In genomic region chr5:10310841-10311570, GRCh38 we compare ENCODE assay signal across 8 cellular contexts. TPM values are rescaled to one million over a fixed set of nuclear protein-coding genes. Genes with fewer than 3 reads are reported as not detected.
DNase-seq lines count a peak whose midpoint lies in the region; ATAC-seq and TF ChIP-seq lines count a peak whose summit lies in the region.
"Not testable (repeated sequence)": the region's sequence is repeated elsewhere in the genome, so short reads cannot be mapped to it uniquely, and the experiment has no call there.

No MANE protein-coding gene starts in this region.

- H3K27ac ChIP-seq in PC-9 (peak overlapping the region; percentile 86), hepatocyte (peak overlapping the region; percentile 30)

- not testable (repeated sequence) for H3K36me3 Mint-ChIP-seq in HFFc6 (ENCODE audit: low read depth)

- TF ChIP-seq CTCF in GM13977 (IDR thresholded peaks at IDR 0.05; ENCODE audit: extremely low read depth, insufficient read depth, missing control alignments); HFFc6 (IDR thresholded peaks at IDR 0.05); PC-9 (conservative IDR thresholded peaks at IDR 0.05); hepatocyte (IDR thresholded peaks at IDR 0.05; ENCODE audit: poor library complexity): not testable (repeated sequence)

- POLR2A ChIA-PET in PC-9 (lab: Charles Lee; ENCODE audit: unreplicated experiment), result interaction anchor here (1.3 kb wide), 1 partner anchor 42 kb away, joined by 7 read pairs; the partner anchor contains the start of gene MARCHF6

- intact Hi-C loops in PC-9 (cut with micrococcal nuclease; ENCODE audit: unreplicated experiment), result loop anchor here (1.0 to 2.0 kb wide), 3 partner anchors 22 to 61 kb away; partner anchors contain the start of genes CCT5 and MARCHF6

- H3K27me3 ChIP-seq in PC-9 (ENCODE audit: insufficient read depth, low read depth); adipocyte (replicated peaks; ENCODE audit: control insufficient read depth, insufficient read depth, low read length); hepatocyte: not testable (repeated sequence)

- peaks cover 33% of the 10 kb centered on the region for H3F3A ChIP-seq in PC-9 (ENCODE audit: insufficient read depth, low read depth)

- H3K79me2 ChIP-seq in PC-9 (ENCODE audit: low read depth), result peaks cover 12% of the 10 kb centered on the region
- H3K79me2 ChIP-seq in hepatocyte, result not testable (repeated sequence)

- H3K4me1 ChIP-seq in PC-9 (replicated peaks; ENCODE audit: insufficient read depth) (peaks cover 28% of the 10 kb centered on the region), adipocyte (ENCODE audit: control insufficient read depth, insufficient read depth, low read length) (peaks cover 24% of the 10 kb centered on the region), hepatocyte (ENCODE audit: insufficient read depth) (peaks cover 11% of the 10 kb centered on the region)

- peak; percentile 65 for DNase-seq in GM13977 (ENCODE audit: low spot score)
- DNase-seq in HFFc6, result peak; percentile 31
- not testable (repeated sequence) for DNase-seq in PC-9; hepatocyte (ENCODE audit: low spot score); stimulated activated naive CD8-positive, alpha-beta T cell treated with anti-CD3 and anti-CD28 coated beads, Interleukin-15, Interleukin-2, amounts not matched to agents 100 U/mL and 50 U/mL, for 24 hours
- DNase-seq in adipocyte (ENCODE audit: low read depth), result peak; percentile 41

- H3K27me3 Mint-ChIP-seq in HFFc6 (ENCODE audit: insufficient read depth), result not testable (repeated sequence)

- H3K4me2 ChIP-seq in PC-9 (peak overlapping the region; percentile 62), hepatocyte (peak overlapping the region; percentile 1)

- H3K9me3 Mint-ChIP-seq in HFFc6, result not testable (repeated sequence)

- BruUV-seq in PC-9 (replicated peaks; lab: Mats Ljungman, UMichigan), result not testable (repeated sequence)

- H3K27ac Mint-ChIP-seq in HFFc6, result peak overlapping the region; percentile 86

- ATAC-seq in GM19455 (IDR thresholded peaks at IDR 0.05; ENCODE audit: unreplicated experiment), result peak; percentile 60
- peak; percentile 66 for ATAC-seq in HG03342 (IDR thresholded peaks at IDR 0.05; ENCODE audit: unreplicated experiment)
- peak; percentile 60 for ATAC-seq in stimulated activated naive CD8-positive, alpha-beta T cell treated with anti-CD3 and anti-CD28 coated beads, Interleukin-15, Interleukin-2, amounts not matched to agents 100 U/mL and 50 U/mL, for 24 hours

- 84% methylated on average over 8 of the region's 8 CpGs for WGBS in hepatocyte (ENCODE audit: low lambda C conversion rate, missing lambda C conversion rate)

- H3K4me3 Mint-ChIP-seq in HFFc6, result peak overlapping the region; percentile 48

- not testable (repeated sequence) for H3K36me3 ChIP-seq in PC-9 (ENCODE audit: low read depth); adipocyte (ENCODE audit: control insufficient read depth, insufficient read depth, low read length, severe bottlenecking); hepatocyte (replicated peaks; ENCODE audit: insufficient read depth, low read depth)

- not testable (repeated sequence) for H3K9me2 ChIP-seq in PC-9 (ENCODE audit: insufficient read depth); hepatocyte (replicated peaks; ENCODE audit: insufficient read depth)

- CTCF ChIA-PET in PC-9 (lab: Charles Lee), result not testable (repeated sequence)

- H4K20me1 ChIP-seq in PC-9 (ENCODE audit: insufficient read depth); hepatocyte (ENCODE audit: insufficient read depth, poor library complexity, severe bottlenecking): not testable (repeated sequence)

- peak overlapping the region; percentile 21 for H2AFZ ChIP-seq in PC-9
- not testable (repeated sequence) for H2AFZ ChIP-seq in hepatocyte

- not testable (repeated sequence) for H3K4me3 ChIP-seq in PC-9; adipocyte (ENCODE audit: low read length); hepatocyte

- in situ Hi-C loops in GM13977 (cut with MboI; ENCODE audit: low pct_unique_long_range_greater_than_20kb, low sequenced_read_pairs, unreplicated experiment), result not testable (repeated sequence)

- not testable (repeated sequence) for H3K9me3 ChIP-seq in PC-9 (ENCODE audit: insufficient read depth, low read depth); adipocyte (ENCODE audit: control insufficient read depth, low read length); hepatocyte (ENCODE audit: low read depth)

- H3K4me1 Mint-ChIP-seq in HFFc6 (ENCODE audit: low read depth), result peaks cover 49% of the 10 kb centered on the region

- not testable (repeated sequence) for H3K9ac ChIP-seq in adipocyte (ENCODE audit: low read length)

RNA-seq across cellular contexts. Expression of gene CMBL, which starts 3.3 kb away (rescaled TPM):
- total RNA-seq in HFFc6 (2021; fragmentation: NEBNext Ultra II Directional; extraction: Animal tissue kit (Norgen Biotek cat#: 25700)), result 10 to 100 TPM; 30.2 to 39.0 (median 38.0) TPM
- total RNA-seq in PC-9 (2021), result 286 and 294 TPM in 2 replicates
- 15.5 and 20.8 TPM in 2 replicates for total RNA-seq in hepatocyte
- 16.7 and 24.1 TPM in 2 replicates for polyA plus RNA-seq in hepatocyte

RNA-seq across cellular contexts. Expression of gene MARCHF6, which starts 42.5 kb away (rescaled TPM):
- 100 to 1,000 TPM; 129 to 194 (median 156) TPM for total RNA-seq in HFFc6 (2021; fragmentation: NEBNext Ultra II Directional; extraction: Animal tissue kit (Norgen Biotek cat#: 25700))
- total RNA-seq in PC-9 (2021) (283 and 364 TPM in 2 replicates), hepatocyte (91.1 and 105 TPM in 2 replicates)
- polyA plus RNA-seq in hepatocyte, result 70.9 and 89.6 TPM in 2 replicates
